Comparison of ENCODE assay signal across 7 cellular contexts in the genomic region with DNA sequence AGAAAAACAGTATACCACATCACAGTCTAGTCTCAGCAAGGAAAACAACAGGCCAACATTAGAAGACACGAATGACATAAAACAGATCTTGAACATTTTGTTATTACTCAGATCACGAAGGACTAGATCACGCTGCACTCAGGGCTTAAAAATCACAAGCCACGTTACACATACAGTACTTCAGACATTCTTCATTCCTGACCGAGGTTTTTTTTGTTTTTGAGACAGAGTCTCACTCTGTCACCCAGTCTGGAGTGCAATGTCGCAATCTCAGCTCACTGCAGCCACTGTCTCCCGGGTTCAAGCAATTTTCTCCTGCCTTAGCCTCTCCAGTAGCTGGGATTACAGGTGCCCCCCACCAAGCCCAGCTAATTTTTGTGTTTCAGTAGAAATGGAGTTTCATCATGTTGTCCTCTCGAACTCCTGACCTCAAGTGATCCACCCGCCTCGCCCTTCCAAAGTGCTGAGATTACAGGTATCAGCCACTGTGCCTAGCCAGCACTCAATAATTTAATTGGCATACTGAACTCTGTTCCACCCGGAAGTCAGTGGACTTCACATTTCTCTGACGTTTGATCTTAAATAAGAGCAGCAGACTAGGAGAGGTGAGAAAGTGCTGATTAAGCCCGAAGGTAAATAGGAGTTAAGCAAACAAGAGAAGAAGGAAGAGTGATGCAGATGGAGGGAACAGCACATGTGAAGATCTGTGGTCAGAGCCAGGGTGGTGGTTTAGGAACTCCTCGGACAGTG. TPM values are rescaled to one million over a fixed set of nuclear protein-coding genes. Genes with fewer than 3 reads are reported as not detected.
DNase-seq lines count a peak whose midpoint lies in the region; ATAC-seq, FAIRE-seq and TF ChIP-seq lines count a peak whose summit lies in the region.
"Had no signal": no experiment of that assay in that cellular context is flagged by ENCODE, and none has a peak within 500 bp of the region (broad histone marks: within the 10 kb centered on the region; RNA-seq: fewer than 3 reads in every experiment).

No MANE protein-coding gene starts in this region.

- H3K27me3 ChIP-seq in IMR-90 (ENCODE audit: control insufficient read depth, insufficient read depth, low read length) (no peaks in the 10 kb centered on the region), K562 (ENCODE audit: control insufficient read depth in 2 of 2, insufficient read depth in 2 of 2, low read length in 2 of 2) (no peaks in the 10 kb centered on the region), right atrium auricular region (no peaks in the 10 kb centered on the region)

- no peak overlapping the region for H3K14ac ChIP-seq in IMR-90 (replicated peaks; ENCODE audit: low read depth, low read length)

- intact Hi-C loops in IMR-90 (cut with micrococcal nuclease): no loop called here
- intact Hi-C loops in K562 (cut with micrococcal nuclease): no loop called here

- DNase-seq in IMR-90 (no peak), K562 (ENCODE audit: extremely low read depth in 1 of 4, low spot score in 3 of 4) (no peak), neural crest cell (ENCODE audit: low read depth, low spot score) (no peak), T1000 (lab: John Stamatoyannopoulos, UW) (no peak), right atrium auricular region (ENCODE audit: low spot score) (no peak)
- DNase-seq: OCI-M1 had no signal

- no peak overlapping the region for H3K56ac ChIP-seq in IMR-90 (ENCODE audit: extremely low read depth, insufficient read depth, low read length)

- H3K9me1 ChIP-seq in IMR-90 (ENCODE audit: insufficient read depth, low read length) (peaks cover 8% of the 10 kb centered on the region), K562 (ENCODE audit: control insufficient read depth, insufficient read depth, low read length) (no peaks in the 10 kb centered on the region)

- H3K18ac ChIP-seq in IMR-90 (ENCODE audit: low read depth, low read length): no peak overlapping the region

- H4K20me1 ChIP-seq in IMR-90 (ENCODE audit: insufficient read depth, low read length) (no peaks in the 10 kb centered on the region), K562 (replicated peaks; ENCODE audit: control insufficient read depth, insufficient read depth, low read length) (no peaks in the 10 kb centered on the region)

- POLR2A ChIA-PET in IMR-90 (lab: Charles Lee; ENCODE audit: unreplicated experiment): no interaction called here
- POLR2A ChIA-PET in K562 (lab: Yijun Ruan, JAX): interaction anchor here (0.7 to 1.7 kb wide), 4 partner anchors 8 to 44 kb away, joined by 3 to 6 read pairs (median 4); no protein-coding TSS in a partner anchor

- H2BK5ac ChIP-seq in IMR-90 (ENCODE audit: low read depth, low read length, poor library complexity, severe bottlenecking): no peak overlapping the region

- H4K8ac ChIP-seq in IMR-90 (ENCODE audit: low read depth in 2 of 2, low read length in 2 of 2): no peak overlapping the region

- in situ Hi-C loops in IMR-90 (cut with MboI; ENCODE audit: low sequenced_read_pairs) (no loop called here), K562 (cut with MboI) (no loop called here)

- no peak overlapping the region for H4K91ac ChIP-seq in IMR-90 (ENCODE audit: insufficient read depth, low read depth, low read length)

- no peak overlapping the region for H2BK120ac ChIP-seq in IMR-90 (ENCODE audit: low read depth, low read length)

- TF ChIP-seq EP300 in K562 (IDR thresholded peaks at IDR 0.05; ENCODE audit: low read length): no peak

- H4K5ac ChIP-seq in IMR-90 (ENCODE audit: low read depth, low read length): no peak overlapping the region

- peaks cover 52% of the 10 kb centered on the region for H3K79me2 ChIP-seq in K562 (ENCODE audit: control insufficient read depth, insufficient read depth, low read length)

- H3K23ac ChIP-seq in IMR-90 (ENCODE audit: low read depth, low read length): no peak overlapping the region

- H2AFZ ChIP-seq in IMR-90 (replicated peaks; ENCODE audit: low read length, poor library complexity) (no peak overlapping the region), K562 (ENCODE audit: low read depth, low read length) (no peak overlapping the region)

- H3K36me3 ChIP-seq in IMR-90 (ENCODE audit: control insufficient read depth, insufficient read depth, low read length) (peaks cover 20% of the 10 kb centered on the region), K562 (ENCODE audit: control insufficient read depth, insufficient read depth, low read length) (peaks cover 60% of the 10 kb centered on the region), right atrium auricular region (peaks cover 27% of the 10 kb centered on the region)

- no peak overlapping the region for H3K4me3 ChIP-seq in IMR-90 (ENCODE audit: insufficient read depth, low read depth, low read length)
- H3K4me3 ChIP-seq in K562: no peak overlapping the region
- no peak overlapping the region for H3K4me3 ChIP-seq in right atrium auricular region

- H3K4me2 ChIP-seq in IMR-90 (ENCODE audit: low read depth, low read length) (no peak overlapping the region), K562 (ENCODE audit: insufficient read depth, low read length) (no peak overlapping the region)

- H3K9me3 ChIP-seq in IMR-90 (ENCODE audit: control insufficient read depth, insufficient read depth, low read length) (no peaks in the 10 kb centered on the region), K562 (replicated peaks; ENCODE audit: control insufficient read depth, insufficient read depth, low read depth, low read length) (no peaks in the 10 kb centered on the region), right atrium auricular region (no peaks in the 10 kb centered on the region)

- dilution Hi-C loops in IMR-90 (cut with HindIII; ENCODE audit: low sequenced_read_pairs, unreplicated experiment): no loop called here

- H2AK9ac ChIP-seq in IMR-90 (replicated peaks; ENCODE audit: low read depth, low read length, poor library complexity): no peak overlapping the region

- H3K9ac ChIP-seq in IMR-90 (ENCODE audit: low read depth, low read length) (no peak overlapping the region), K562 (ENCODE audit: insufficient read depth in 1 of 2, low read depth in 2 of 2, low read length in 2 of 2) (peak overlapping the region in 1 of 2 experiments; percentile 28; a peak in 1 of 4 replicates)

- H3K27ac Mint-ChIP-seq in neural crest cell (ENCODE audit: unreplicated experiment): no peak overlapping the region

- H2BK20ac ChIP-seq in IMR-90 (ENCODE audit: low read depth, low read length): no peak overlapping the region

- no peak overlapping the region for H2BK15ac ChIP-seq in IMR-90 (ENCODE audit: low read depth, low read length)

- TF ChIP-seq RAD21 in IMR-90 (IDR thresholded peaks at IDR 0.05; ENCODE audit: low read length) (no peak), K562 (CRISPR knock-in tag; conservative IDR thresholded peaks at IDR 0.05 in 1 of 2, IDR thresholded peaks at IDR 0.05 in 1 of 2) (no peak)

- WGBS in IMR-90 (ENCODE audit: extremely low coverage in 2 of 2, insufficient read length in 1 of 2), 2 experiments: 93% methylated on average over 10 of the region's 14 CpGs; no CpG with 5 or more reads in 1 of the 2 experiments
- 75% methylated on average over 13 of the region's 14 CpGs for WGBS in K562 (ENCODE audit: insufficient coverage, low coverage, missing lambda C conversion rate)

- no peak overlapping the region for H2AK5ac ChIP-seq in IMR-90 (ENCODE audit: low read depth, low read length)

- no peak overlapping the region for H3K4ac ChIP-seq in IMR-90 (ENCODE audit: low read depth, low read length)

- ATAC-seq in IMR-90 (ENCODE audit: low read depth) (no peak), K562 (no peak), HG03039 (IDR thresholded peaks at IDR 0.05; ENCODE audit: unreplicated experiment) (no peak)

- TF ChIP-seq CTCF in IMR-90 (conservative IDR thresholded peaks at IDR 0.05; ENCODE audit: low read depth, low read length) (no peak), K562 (IDR thresholded peaks at IDR 0.05 in 2 of 3, conservative IDR thresholded peaks at IDR 0.05 in 1 of 3; ENCODE audit: insufficient read depth in 2 of 3, low read depth in 1 of 3, low read length in 3 of 3) (no peak), neural crest cell (conservative IDR thresholded peaks at IDR 0.05) (no peak), right atrium auricular region (IDR thresholded peaks at IDR 0.05) (no peak)

- peaks cover 21% of the 10 kb centered on the region for H3K4me1 Mint-ChIP-seq in neural crest cell

- no peaks in the 10 kb centered on the region for H3K9me3 Mint-ChIP-seq in neural crest cell

- H3K4me1 ChIP-seq in IMR-90 (ENCODE audit: control insufficient read depth, insufficient read depth, low read length) (peaks cover 11% of the 10 kb centered on the region), K562 (replicated peaks in 1 of 2; ENCODE audit: control insufficient read depth in 2 of 2, insufficient read depth in 2 of 2, low read length in 2 of 2) (peaks cover 13 to 23% of the 10 kb centered on the region in 2 experiments; a peak in 4 of 5 replicates), right atrium auricular region (peaks cover 0 to 46% of the 10 kb centered on the region in 2 donors)

- H3K27ac ChIP-seq in IMR-90 (ENCODE audit: insufficient read depth, low read length): no peak overlapping the region
- no peak overlapping the region for H3K27ac ChIP-seq in K562 (ENCODE audit: extremely low read depth, low read depth, low read length)
- H3K27ac ChIP-seq in right atrium auricular region: no peak overlapping the region

- peaks cover 18 to 74% of the 10 kb centered on the region in 2 experiments for H3K79me1 ChIP-seq in IMR-90 (ENCODE audit: low read depth in 1 of 2, low read length in 2 of 2)

- TF ChIP-seq POLR2A in IMR-90 (IDR thresholded peaks at IDR 0.05; ENCODE audit: low read depth, low read length) (no peak), K562 (conservative IDR thresholded peaks at IDR 0.05) (no peak)

- FAIRE-seq in K562 (lab: Jason Lieb, UNC): no peak

- no peaks in the 10 kb centered on the region for H3K27me3 Mint-ChIP-seq in neural crest cell (ENCODE audit: low read depth)

- CTCF ChIA-PET in IMR-90 (lab: Yijun Ruan, JAX): interaction anchor here (0.6 kb wide), 1 partner anchor 16 kb away, joined by 4 read pairs; no protein-coding TSS in a partner anchor
- CTCF ChIA-PET in K562 (lab: Yijun Ruan, JAX; ENCODE audit: low intra/inter-chr PET ratio): no interaction called here

- BruUV-seq in IMR-90 (replicated peaks; lab: Mats Ljungman, UMichigan): no TSS peak
- BruUV-seq in K562 (replicated peaks; lab: Mats Ljungman, UMichigan): no TSS peak

- H3K36me3 Mint-ChIP-seq in neural crest cell (ENCODE audit: low read depth): peaks cover 7% of the 10 kb centered on the region

- H3K4me3 Mint-ChIP-seq in neural crest cell: peak overlapping the region; percentile 25

RNA-seq across cellular contexts. Expression of gene AIMP2, which starts 3.5 kb away (rescaled TPM):
- total RNA-seq in IMR-90 (2012; rRNA removed) (46.9 and 58.6 TPM in 2 replicates), K562 (2014; rRNA removed) (83.5 and 84.9 TPM in 2 replicates), K562 (2014; rRNA removed; fragmentation: Illumina TruSeq; extraction: Trizol) (47.2 and 51.8 TPM in 2 replicates), K562 (2015; rRNA removed; fragmentation: Illumina TruSeq; extraction: Trizol) (66.4 and 67.0 TPM in 2 replicates), K562 (2021) (62.5 and 65.8 TPM in 2 replicates), neural crest cell (44.4 and 47.6 TPM in 2 replicates), right atrium auricular region (10 to 100 TPM; 38.4 to 53.0 TPM)
- polyA plus RNA-seq in IMR-90 (2012; rRNA removed) (57.5 and 65.4 TPM in 2 replicates), K562 (2011; rRNA removed) (57.8 and 69.3 TPM in 2 replicates), K562 (2014; fragmentation: Illumina TruSeq; extraction: Trizol) (57.6 and 70.8 TPM in 2 replicates), K562 (2014; fragmentation: Nextera tagmentation; extraction: Ambion mirVana) (10 to 100 TPM; 47.5 to 63.5 TPM), K562 (2014; rRNA removed) (65.7 and 73.7 TPM in 2 replicates)
- 42.1 and 63.2 TPM in 2 replicates for polyA plus RNA-seq in IMR-90 (2012; cell fraction: cytosol; rRNA removed)
- 16.1 and 28.1 TPM in 2 replicates for polyA plus RNA-seq in IMR-90 (2012; cell fraction: nucleus; rRNA removed; ENCODE audit: low replicate concordance)
- total RNA-seq in K562 (2011; cell fraction: chromatin; rRNA removed; ENCODE audit: low replicate concordance): 17.5 and 24.0 TPM in 2 replicates
- total RNA-seq in K562 (2011; cell fraction: nucleolus; rRNA removed): 26.6 and 32.2 TPM in 2 replicates
- 28.0 and 29.7 TPM in 2 replicates for total RNA-seq in K562 (2011; cell fraction: nucleoplasm; rRNA removed)
- polyA plus RNA-seq in K562 (2011; cell fraction: cytosol; rRNA removed): 79.2 and 95.7 TPM in 2 replicates
- 23.6 and 26.8 TPM in 2 replicates for polyA plus RNA-seq in K562 (2011; cell fraction: nucleus; rRNA removed)
- 44.7 and 52.9 TPM in 2 replicates for polyA plus RNA-seq in K562 (2012)
- polyA minus RNA-seq in K562 (2011; rRNA and poly(A)+ RNA removed): 48.0 and 62.2 TPM in 2 replicates
- polyA minus RNA-seq in K562 (2011; cell fraction: cytosol; rRNA and poly(A)+ RNA removed): 42.0 and 45.0 TPM in 2 replicates
- 17.5 and 27.1 TPM in 2 replicates for polyA minus RNA-seq in K562 (2011; cell fraction: nucleus; rRNA and poly(A)+ RNA removed)

RNA-seq across cellular contexts. Expression of gene PMS2, which starts 3.7 kb away (rescaled TPM):
- 14.3 and 16.9 TPM in 2 replicates for total RNA-seq in IMR-90 (2012; rRNA removed)
- 5.5 and 6.8 TPM in 2 replicates for polyA plus RNA-seq in IMR-90 (2012; rRNA removed)
- 1.7 and 3.4 TPM in 2 replicates for polyA plus RNA-seq in IMR-90 (2012; cell fraction: cytosol; rRNA removed)
- 2.4 and 9.8 TPM in 2 replicates for polyA plus RNA-seq in IMR-90 (2012; cell fraction: nucleus; rRNA removed; ENCODE audit: low replicate concordance)
- 31.4 and 52.9 TPM in 2 replicates for total RNA-seq in K562 (2011; cell fraction: chromatin; rRNA removed; ENCODE audit: low replicate concordance)
- total RNA-seq in K562 (2011; cell fraction: nucleolus; rRNA removed): 18.7 and 19.1 TPM in 2 replicates
- 23.8 and 24.4 TPM in 2 replicates for total RNA-seq in K562 (2011; cell fraction: nucleoplasm; rRNA removed)
- total RNA-seq in K562 (2014; rRNA removed): 13.4 and 17.8 TPM in 2 replicates
- total RNA-seq in K562 (2014; rRNA removed; fragmentation: Illumina TruSeq; extraction: Trizol): 21.9 and 23.2 TPM in 2 replicates
- total RNA-seq in K562 (2015; rRNA removed; fragmentation: Illumina TruSeq; extraction: Trizol): 24.9 and 27.6 TPM in 2 replicates
- 17.4 and 17.9 TPM in 2 replicates for total RNA-seq in K562 (2021)
- 16.2 and 16.5 TPM in 2 replicates for polyA plus RNA-seq in K562 (2011; rRNA removed)
- polyA plus RNA-seq in K562 (2011; cell fraction: cytosol; rRNA removed): 6.4 and 10.0 TPM in 2 replicates
- polyA plus RNA-seq in K562 (2011; cell fraction: nucleus; rRNA removed): 11.3 and 12.9 TPM in 2 replicates
- polyA plus RNA-seq in K562 (2012): 11.6 and 13.7 TPM in 2 replicates
- 16.3 and 20.0 TPM in 2 replicates for polyA plus RNA-seq in K562 (2014; fragmentation: Illumina TruSeq; extraction: Trizol)
- polyA plus RNA-seq in K562 (2014; fragmentation: Nextera tagmentation; extraction: Ambion mirVana): 1 to 10 TPM; 4.9 to 6.5 TPM
- polyA plus RNA-seq in K562 (2014; rRNA removed): 12.2 and 12.6 TPM in 2 replicates
- 27.2 and 27.6 TPM in 2 replicates for polyA minus RNA-seq in K562 (2011; rRNA and poly(A)+ RNA removed)
- polyA minus RNA-seq in K562 (2011; cell fraction: cytosol; rRNA and poly(A)+ RNA removed): 11.7 and 12.6 TPM in 2 replicates
- 7.4 and 15.4 TPM in 2 replicates for polyA minus RNA-seq in K562 (2011; cell fraction: nucleus; rRNA and poly(A)+ RNA removed)
- total RNA-seq in neural crest cell: 20.3 and 21.4 TPM in 2 replicates
- 1 to 10 TPM; 5.0 to 5.3 TPM for total RNA-seq in right atrium auricular region

RNA-seq across cellular contexts. Expression of gene ANKRD61, which starts 18.6 kb away (rescaled TPM):
- total RNA-seq in IMR-90 (2012; rRNA removed) (under 0.01 and 0.36 TPM in 2 replicates), K562 (2014; rRNA removed) (not detected in 2 replicates), K562 (2014; rRNA removed; fragmentation: Illumina TruSeq; extraction: Trizol) (not detected in 2 replicates), K562 (2015; rRNA removed; fragmentation: Illumina TruSeq; extraction: Trizol) (not detected in 2 replicates), K562 (2021) (not detected in 2 replicates), neural crest cell (0.70 and 0.80 TPM in 2 replicates), right atrium auricular region (not detected)
- polyA plus RNA-seq in IMR-90 (2012; rRNA removed) (0.17 and 0.32 TPM in 2 replicates), K562 (2011; rRNA removed) (0.10 TPM in 1 of 2 replicates, not detected in the other), K562 (2014; fragmentation: Illumina TruSeq; extraction: Trizol) (0.09 and 0.12 TPM in 2 replicates), K562 (2014; fragmentation: Nextera tagmentation; extraction: Ambion mirVana) (under 1 TPM; 0.08 to 0.11 TPM), K562 (2014; rRNA removed) (not detected in 2 replicates)
- 0.11 TPM in 1 of 2 replicates, not detected in the other for polyA plus RNA-seq in IMR-90 (2012; cell fraction: cytosol; rRNA removed)
- polyA plus RNA-seq in IMR-90 (2012; cell fraction: nucleus; rRNA removed; ENCODE audit: low replicate concordance): 0.31 and 0.41 TPM in 2 replicates
- not detected in 2 replicates for total RNA-seq in K562 (2011; cell fraction: chromatin; rRNA removed; ENCODE audit: low replicate concordance)
- total RNA-seq in K562 (2011; cell fraction: nucleolus; rRNA removed): not detected in 2 replicates
- not detected in 2 replicates for total RNA-seq in K562 (2011; cell fraction: nucleoplasm; rRNA removed)
- polyA plus RNA-seq in K562 (2011; cell fraction: cytosol; rRNA removed): 0.04 TPM in 2 replicates
- 0.17 TPM in 1 of 2 replicates, not detected in the other for polyA plus RNA-seq in K562 (2011; cell fraction: nucleus; rRNA removed)
- 0.59 and 1.0 TPM in 2 replicates for polyA plus RNA-seq in K562 (2012)
- not detected in 2 replicates for polyA minus RNA-seq in K562 (2011; rRNA and poly(A)+ RNA removed)
- polyA minus RNA-seq in K562 (2011; cell fraction: cytosol; rRNA and poly(A)+ RNA removed): not detected in 2 replicates
- polyA minus RNA-seq in K562 (2011; cell fraction: nucleus; rRNA and poly(A)+ RNA removed): not detected in 2 replicates

RNA-seq across cellular contexts. Expression of gene RSPH10B, which starts 42.0 kb away (rescaled TPM):
- total RNA-seq in IMR-90 (2012; rRNA removed) (under 0.01 TPM in 1 of 2 replicates, not detected in the other), K562 (2014; rRNA removed) (0.12 TPM in 1 of 2 replicates, not detected in the other), K562 (2014; rRNA removed; fragmentation: Illumina TruSeq; extraction: Trizol) (not detected in 2 replicates), K562 (2015; rRNA removed; fragmentation: Illumina TruSeq; extraction: Trizol) (0.38 TPM in 1 of 2 replicates, not detected in the other), K562 (2021) (not detected in 2 replicates), neural crest cell (0.07 TPM in 1 of 2 replicates, not detected in the other), right atrium auricular region (not detected)
- polyA plus RNA-seq in IMR-90 (2012; rRNA removed) (not detected in 2 replicates), K562 (2011; rRNA removed) (0.03 TPM in 1 of 2 replicates, not detected in the other), K562 (2014; fragmentation: Illumina TruSeq; extraction: Trizol) (0.07 and 0.09 TPM in 2 replicates), K562 (2014; fragmentation: Nextera tagmentation; extraction: Ambion mirVana) (under 1 TPM in 1 of 2 experiments, not detected in 1; 0.01 TPM), K562 (2014; rRNA removed) (not detected in 2 replicates)
- not detected in 2 replicates for polyA plus RNA-seq in IMR-90 (2012; cell fraction: cytosol; rRNA removed)
- polyA plus RNA-seq in IMR-90 (2012; cell fraction: nucleus; rRNA removed; ENCODE audit: low replicate concordance): 0.07 TPM in 1 of 2 replicates, not detected in the other
- total RNA-seq in K562 (2011; cell fraction: chromatin; rRNA removed; ENCODE audit: low replicate concordance): 0.63 and 1.3 TPM in 2 replicates
- not detected in 2 replicates for total RNA-seq in K562 (2011; cell fraction: nucleolus; rRNA removed)
- total RNA-seq in K562 (2011; cell fraction: nucleoplasm; rRNA removed): 0.15 TPM in 1 of 2 replicates, not detected in the other
- polyA plus RNA-seq in K562 (2011; cell fraction: cytosol; rRNA removed): 0.41 TPM in 1 of 2 replicates, not detected in the other
- polyA plus RNA-seq in K562 (2011; cell fraction: nucleus; rRNA removed): not detected in 2 replicates
- polyA plus RNA-seq in K562 (2012): 0.03 and 0.07 TPM in 2 replicates
- not detected in 2 replicates for polyA minus RNA-seq in K562 (2011; rRNA and poly(A)+ RNA removed)
- not detected in 2 replicates for polyA minus RNA-seq in K562 (2011; cell fraction: cytosol; rRNA and poly(A)+ RNA removed)
- polyA minus RNA-seq in K562 (2011; cell fraction: nucleus; rRNA and poly(A)+ RNA removed): 0.33 TPM in 1 of 2 replicates, not detected in the other

RNA-seq across cellular contexts. Expression of gene EIF2AK1, which starts 46.4 kb away (rescaled TPM):
- total RNA-seq in IMR-90 (2012; rRNA removed): 35.1 and 53.9 TPM in 2 replicates
- polyA plus RNA-seq in IMR-90 (2012; rRNA removed): 57.9 and 60.8 TPM in 2 replicates
- polyA plus RNA-seq in IMR-90 (2012; cell fraction: cytosol; rRNA removed): 52.5 and 81.4 TPM in 2 replicates
- 132 and 185 TPM in 2 replicates for polyA plus RNA-seq in IMR-90 (2012; cell fraction: nucleus; rRNA removed; ENCODE audit: low replicate concordance)
- total RNA-seq in K562 (2011; cell fraction: chromatin; rRNA removed; ENCODE audit: low replicate concordance): 242 and 302 TPM in 2 replicates
- total RNA-seq in K562 (2011; cell fraction: nucleolus; rRNA removed): 102 and 107 TPM in 2 replicates
- 134 and 136 TPM in 2 replicates for total RNA-seq in K562 (2011; cell fraction: nucleoplasm; rRNA removed)
- 213 and 429 TPM in 2 replicates for total RNA-seq in K562 (2014; rRNA removed)
- total RNA-seq in K562 (2014; rRNA removed; fragmentation: Illumina TruSeq; extraction: Trizol): 53.4 and 63.1 TPM in 2 replicates
- 39.1 and 42.2 TPM in 2 replicates for total RNA-seq in K562 (2015; rRNA removed; fragmentation: Illumina TruSeq; extraction: Trizol)
- 148 and 160 TPM in 2 replicates for total RNA-seq in K562 (2021)
- 145 and 147 TPM in 2 replicates for polyA plus RNA-seq in K562 (2011; rRNA removed)
- 125 and 126 TPM in 2 replicates for polyA plus RNA-seq in K562 (2011; cell fraction: cytosol; rRNA removed)
- 165 and 175 TPM in 2 replicates for polyA plus RNA-seq in K562 (2011; cell fraction: nucleus; rRNA removed)
- polyA plus RNA-seq in K562 (2012): 87.1 and 139 TPM in 2 replicates
- polyA plus RNA-seq in K562 (2014; fragmentation: Illumina TruSeq; extraction: Trizol): 125 and 149 TPM in 2 replicates
- 10 to 100 TPM; 28.8 to 42.3 TPM for polyA plus RNA-seq in K562 (2014; fragmentation: Nextera tagmentation; extraction: Ambion mirVana)
- 142 and 180 TPM in 2 replicates for polyA plus RNA-seq in K562 (2014; rRNA removed)
- 165 and 204 TPM in 2 replicates for polyA minus RNA-seq in K562 (2011; rRNA and poly(A)+ RNA removed)
- polyA minus RNA-seq in K562 (2011; cell fraction: cytosol; rRNA and poly(A)+ RNA removed): 74.7 and 86.0 TPM in 2 replicates
- polyA minus RNA-seq in K562 (2011; cell fraction: nucleus; rRNA and poly(A)+ RNA removed): 75.7 and 122 TPM in 2 replicates
- 107 TPM in 2 replicates for total RNA-seq in neural crest cell
- total RNA-seq in right atrium auricular region: 10 to 100 TPM; 73.2 to 95.2 TPM
